ENCODE assay signal across 13 cellular contexts in genomic region chr16:54921229-54921824, GRCh38. TPM values are rescaled to one million over a fixed set of nuclear protein-coding genes. Genes with fewer than 3 reads are reported as not detected.
A peak's percentile ranks its signal among the peaks of the same experiment; 100 is the strongest.
DNase-seq lines count a peak whose midpoint lies in the region; ATAC-seq and TF ChIP-seq lines count a peak whose summit lies in the region.
"Had no signal": no experiment of that assay in that cellular context is flagged by ENCODE, and none has a peak within 500 bp of the region (broad histone marks: within the 10 kb centered on the region; RNA-seq: fewer than 3 reads in every experiment).

No MANE protein-coding gene starts in this region.

- H3K27ac ChIP-seq in HL-60 (replicated peaks): peak overlapping the region; percentile 61
- H3K27ac ChIP-seq: esophagus muscularis mucosa, upper lobe of left lung had no signal

- TF ChIP-seq CTCF in HL-60 (IDR thresholded peaks at IDR 0.05; ENCODE audit: insufficient read depth, low read length) (no peak), fibroblast of mammary gland (conservative IDR thresholded peaks at IDR 0.05; ENCODE audit: control insufficient read depth, insufficient read depth, low read depth, low read length) (no peak), omental fat pad (IDR thresholded peaks at IDR 0.05) (no peak)

- intact Hi-C loops in head of caudate nucleus (cut with DNase I): no loop called here

- no peak overlapping the region for H3K4me3 ChIP-seq in HL-60 (replicated peaks; ENCODE audit: insufficient read depth, low read length)
- H3K4me3 ChIP-seq in fibroblast of mammary gland (ENCODE audit: control insufficient read depth, low read depth, low read length): no peak overlapping the region
- H3K4me3 ChIP-seq: esophagus muscularis mucosa, upper lobe of left lung had no signal

- H3K27me3 ChIP-seq in HL-60 (ENCODE audit: insufficient read depth, poor library complexity, severe bottlenecking): no peaks in the 10 kb centered on the region

- DNase-seq in HL-60 (ENCODE audit: low read depth in 1 of 2, low spot score in 1 of 2) (peak; percentile 35 to 63), NCI-H1417 (lab: John Stamatoyannopoulos, UW) (peak; percentile 46 to 97 (median 66)), NOMO-1 treated with dmso at 0.1 percent for 144 hours (lab: John Stamatoyannopoulos, UW; ENCODE audit: unreplicated experiment) (peak; percentile 30), fibroblast of mammary gland (ENCODE audit: low read depth) (peak; percentile 74), head of caudate nucleus (no peak), omental fat pad (ENCODE audit: low spot score) (no peak)
- no peak for DNase-seq in activated effector memory CD4-positive, alpha-beta T cell treated with anti-CD3 and anti-CD28 coated beads, Interleukin-2, amount 50 U/mL, for 16 hours
- DNase-seq: activated CD8-positive, alpha-beta T cell treated with anti-CD3 and anti-CD28 coated beads, Interleukin-2, amount 10 ng/mL, durations not matched to agents 7 days and 5 days; CD4-positive, CD25-positive, alpha-beta regulatory T cell; RPMI8226; upper lobe of left lung had no signal

- ATAC-seq in HG03196 (IDR thresholded peaks at IDR 0.05; ENCODE audit: unreplicated experiment) (no peak), omental fat pad (ENCODE audit: low FRiP score) (no peak)
- ATAC-seq: activated CD8-positive, alpha-beta T cell treated with anti-CD3 and anti-CD28 coated beads, Interleukin-2, amount 10 ng/mL, durations not matched to agents 7 days and 5 days had no signal

RNA-seq across cellular contexts. Expression of gene IRX5, which starts 9.3 kb away (rescaled TPM):
- total RNA-seq in omental fat pad: not detected
- total RNA-seq: activated CD8-positive, alpha-beta T cell treated with anti-CD3 and anti-CD28 coated beads, Interleukin-2, amount 10 ng/mL, durations not matched to agents 7 days and 5 days had no signal

Comparison
In these comparisons a context has a peak if more than half of its experiments do, and no peak if none do; other contexts are left out.
1. DNase-seq: peak in HL-60 (2 of 2), NCI-H1417 (3 of 3), NOMO-1 treated with dmso at 0.1 percent for 144 hours (single experiment) and fibroblast of mammary gland (single experiment); none in activated effector memory CD4-positive, alpha-beta T cell treated with anti-CD3 and anti-CD28 coated beads, Interleukin-2, amount 50 U/mL, for 16 hours (single experiment), head of caudate nucleus (0 of 42) and omental fat pad (single experiment).